Comparison of ENCODE assay signal across 8 cellular contexts in genomic region chr22:41862160-41862529, GRCh38. TPM values are rescaled to one million over a fixed set of nuclear protein-coding genes. Genes with fewer than 3 reads are reported as not detected.
DNase-seq lines count a peak whose midpoint lies in the region; ATAC-seq and TF ChIP-seq lines count a peak whose summit lies in the region.

No MANE protein-coding gene starts in this region.

- DNase-seq in SKM-1 (lab: John Stamatoyannopoulos, UW; ENCODE audit: unreplicated experiment) (peak; percentile 37), dermis blood vessel endothelial cell (peak; percentile 8), sigmoid colon (no peak), AG20443 (ENCODE audit: low spot score) (no peak), NCI-H524 (lab: John Stamatoyannopoulos, UW) (no peak), NCI-H2196 treated with DMSO at 0.1 percent for 48 hours (lab: John Stamatoyannopoulos, UW; ENCODE audit: unreplicated experiment) (no peak)

- peaks cover 0 to 40% (median 19%) of the 10 kb centered on the region in 4 donors for H3K4me1 ChIP-seq in sigmoid colon

- no peaks in the 10 kb centered on the region for H3K9me3 ChIP-seq in sigmoid colon

- no peak for TF ChIP-seq POLR2A in sigmoid colon (IDR thresholded peaks at IDR 0.05)

- no peaks in the 10 kb centered on the region for H3K27me3 ChIP-seq in sigmoid colon

- no peak for TF ChIP-seq CTCF in sigmoid colon (IDR thresholded peaks at IDR 0.05)

- peaks cover 0 to 7% (median 3%) of the 10 kb centered on the region in 4 donors for H3K36me3 ChIP-seq in sigmoid colon

- H3K27ac ChIP-seq in sigmoid colon, result peak overlapping the region; percentile 54 to 79 (median 72)

- intact Hi-C loops in sigmoid colon (cut with DNase I), result loop anchor here (5.0 kb wide), 1 partner anchor 115 kb away; no protein-coding TSS in a partner anchor

- ATAC-seq in GM18508 (IDR thresholded peaks at IDR 0.05; ENCODE audit: insufficient read depth, unreplicated experiment), result peak; percentile 7
- ATAC-seq in HG02678 (IDR thresholded peaks at IDR 0.05; ENCODE audit: unreplicated experiment), result peak; percentile 58

- no peak for TF ChIP-seq EP300 in sigmoid colon (IDR thresholded peaks at IDR 0.05)

- 40 to 57% methylated on average over 4 of the region's 4 CpGs for WGBS in sigmoid colon, 2 donors

- no peak overlapping the region for H3K4me3 ChIP-seq in sigmoid colon

RNA-seq across cellular contexts. Expression of gene SREBF2, which starts 29.2 kb away (rescaled TPM):
- total RNA-seq in dermis blood vessel endothelial cell (46.3 and 110 TPM in 2 replicates), sigmoid colon (10 to 100 TPM; 25.2 to 51.0 (median 33.4) TPM)
- 100 to 1,000 TPM in 1 of 3 donors, 10 to 100 TPM in 2; 13.8 to 132 (median 15.3) TPM for polyA plus RNA-seq in sigmoid colon

RNA-seq across cellular contexts. Expression of gene SHISA8, which starts 52.7 kb away (rescaled TPM):
- total RNA-seq in dermis blood vessel endothelial cell (not detected in 2 replicates), sigmoid colon (not detected)
- polyA plus RNA-seq in sigmoid colon, result under 1 TPM in 1 of 3 donors, not detected in 2; 0.12 TPM

Comparison
In these comparisons a context has a peak if more than half of its experiments do, and no peak if none do; other contexts are left out.
1. DNase-seq: peak in SKM-1 (single experiment) and dermis blood vessel endothelial cell (single experiment); none in sigmoid colon (single experiment), AG20443 (single experiment), NCI-H524 (0 of 2) and NCI-H2196 treated with DMSO at 0.1 percent for 48 hours (single experiment).